ENCODE assay signal across 13 cellular contexts in genomic region chr6:20365456-20365855, GRCh38. TPM values are rescaled to one million over a fixed set of nuclear protein-coding genes. Genes with fewer than 3 reads are reported as not detected.
DNase-seq lines count a peak whose midpoint lies in the region; ATAC-seq, FAIRE-seq and TF ChIP-seq lines count a peak whose summit lies in the region.
"Had no signal": no experiment of that assay in that cellular context is flagged by ENCODE, and none has a peak within 500 bp of the region (broad histone marks: within the 10 kb centered on the region; RNA-seq: fewer than 3 reads in every experiment).

No MANE protein-coding gene starts in this region.

- H2AFZ ChIP-seq in GM12878 (ENCODE audit: control insufficient read depth, low read depth, low read length) (no peak overlapping the region), PC-3 (ENCODE audit: low read length) (no peak overlapping the region)

- no peaks in the 10 kb centered on the region for H3K27me3 ChIP-seq in GM12878 (replicated peaks in 1 of 2; ENCODE audit: control insufficient read depth in 2 of 2, insufficient read depth in 2 of 2, low read length in 1 of 2)
- peaks cover 15% of the 10 kb centered on the region; the same call in 1 of the 2 replicates for H3K27me3 ChIP-seq in PC-3 (ENCODE audit: low read length)

- H3K4me3 ChIP-seq in GM12878 (no peak overlapping the region), lower leg skin (ENCODE audit: low read depth, poor library complexity, severe bottlenecking) (no peak overlapping the region), PC-3 (ENCODE audit: low read length) (no peak overlapping the region)
- H3K4me3 ChIP-seq: smooth muscle cell had no signal

- H3K4me1 ChIP-seq in GM12878 (ENCODE audit: control insufficient read depth, insufficient read depth, low read length) (no peaks in the 10 kb centered on the region), PC-3 (ENCODE audit: insufficient read depth, low read length) (no peaks in the 10 kb centered on the region)

- H4K20me1 ChIP-seq in GM12878 (ENCODE audit: control insufficient read depth, insufficient read depth): no peaks in the 10 kb centered on the region
- no peaks in the 10 kb centered on the region for H4K20me1 ChIP-seq in PC-3 (ENCODE audit: low read length)

- H3K36me3 ChIP-seq in GM12878 (ENCODE audit: control insufficient read depth in 2 of 2, insufficient read depth in 2 of 2, low read length in 1 of 2): no peaks in the 10 kb centered on the region
- no peaks in the 10 kb centered on the region for H3K36me3 ChIP-seq in PC-3 (ENCODE audit: low read depth, low read length)

- DNase-seq in GM12878 (ENCODE audit: low read depth, low spot score) (peak; percentile 17), lower leg skin (ENCODE audit: low spot score in 2 of 2) (no peak), PC-3 (no peak), NCI-H1694 treated with DMSO at 0.1 percent for 48 hours (lab: John Stamatoyannopoulos, UW) (no peak), HCEC 1CT (no peak)
- DNase-seq: NCI-H187, T-helper 9 cell had no signal

- H3K4me2 ChIP-seq in GM12878 (ENCODE audit: control insufficient read depth, insufficient read depth) (no peak overlapping the region), PC-3 (ENCODE audit: low read length) (no peak overlapping the region)
- H3K4me2 ChIP-seq: smooth muscle cell had no signal

- intact Hi-C loops in GM12878 (cut with micrococcal nuclease; ENCODE audit: unreplicated experiment) (no loop called here), lower leg skin (cut with DNase I; ENCODE audit: low total_unique reads) (no loop called here), PC-3 (cut with micrococcal nuclease) (no loop called here)

- CTCF ChIA-PET in GM12878 (lab: Yijun Ruan, JAX) (interaction anchor here (0.8 to 1.7 kb wide), 5 partner anchors 9 to 165 kb away, joined by 3 to 6 read pairs (median 3); no protein-coding TSS in a partner anchor), PC-3 (lab: Charles Lee) (no interaction called here)

- TF ChIP-seq EP300 in GM12878 (IDR thresholded peaks at IDR 0.05; ENCODE audit: borderline replicate concordance in 1 of 2, control insufficient read depth in 1 of 2, low read depth in 2 of 2, low read length in 2 of 2): no peak

- BruUV-seq in GM12878 (replicated peaks; lab: Mats Ljungman, UMichigan) (no TSS peak), PC-3 (replicated peaks; lab: Mats Ljungman, UMichigan) (no TSS peak)

- H3K79me2 ChIP-seq in GM12878 (ENCODE audit: control insufficient read depth, insufficient read depth, low read length) (no peaks in the 10 kb centered on the region), PC-3 (ENCODE audit: low read length) (no peaks in the 10 kb centered on the region)

- no peak for FAIRE-seq in GM12878 (lab: Jason Lieb, UNC)
- FAIRE-seq: D721Med, keratinocyte had no signal

- H3K9me2 ChIP-seq in PC-3 (replicated peaks; ENCODE audit: low read length): no peaks in the 10 kb centered on the region

- TF ChIP-seq POLR2A in GM12878 (IDR thresholded peaks at IDR 0.05; ENCODE audit: low read depth, low read length) (no peak), lower leg skin (IDR thresholded peaks at IDR 0.05) (no peak)

- TF ChIP-seq RAD21 in GM12878 (IDR thresholded peaks at IDR 0.05; ENCODE audit: insufficient read depth, low read depth, low read length): no peak

- in situ Hi-C loops in GM12878 (cut with MboI): no loop called here

- POLR2A ChIA-PET in GM12878 (lab: Charles Lee) (interaction anchor here (0.6 to 1.9 kb wide), 6 partner anchors 38 to 389 kb away, joined by 3 to 9 read pairs (median 4); no protein-coding TSS in a partner anchor), PC-3 (lab: Charles Lee; ENCODE audit: unreplicated experiment) (no interaction called here)

- ATAC-seq in GM18517 (IDR thresholded peaks at IDR 0.05; ENCODE audit: unreplicated experiment): peak; percentile 84
- ATAC-seq in GM19468 (IDR thresholded peaks at IDR 0.05; ENCODE audit: extremely low read depth, unreplicated experiment): peak; percentile 69
- peak; percentile 83 for ATAC-seq in HG03354 (IDR thresholded peaks at IDR 0.05; ENCODE audit: poor library complexity, severe bottlenecking, unreplicated experiment)
- peak; percentile 92 for ATAC-seq in GM12878
- ATAC-seq in PC-3: no peak

- no peaks in the 10 kb centered on the region for H3F3A ChIP-seq in PC-3 (ENCODE audit: low read length, unreplicated experiment)

- H3K27ac ChIP-seq in GM12878 (ENCODE audit: control insufficient read depth, insufficient read depth) (no peak overlapping the region), PC-3 (ENCODE audit: low read length) (no peak overlapping the region)

- TF ChIP-seq CTCF in GM12878 (IDR thresholded peaks at IDR 0.05 in 2 of 3, conservative IDR thresholded peaks at IDR 0.05 in 1 of 3; ENCODE audit: control insufficient read depth in 2 of 3, extremely low read depth in 1 of 3, insufficient read depth in 1 of 3, low read depth in 3 of 3, low read length in 3 of 3) (no peak), lower leg skin (IDR thresholded peaks at IDR 0.05) (no peak), PC-3 (conservative IDR thresholded peaks at IDR 0.05; ENCODE audit: low read depth, low read length) (no peak)

- 33% methylated on average over 3 of the region's 3 CpGs for WGBS in GM12878 (ENCODE audit: insufficient coverage, insufficient replicate concordance, low lambda C conversion rate, missing lambda C conversion rate)
- WGBS in lower leg skin, 2 donors: 87 to 88% methylated on average over 3 of the region's 3 CpGs

- H3K9ac ChIP-seq in GM12878 (ENCODE audit: control insufficient read depth, insufficient read depth, low read length) (no peak overlapping the region), PC-3 (ENCODE audit: low read length) (no peak overlapping the region)

- SMC1A ChIA-PET in GM12878 (lab: Charles Lee; ENCODE audit: uncharacterized antibody, unreplicated experiment): interaction anchor here (0.7 to 2.3 kb wide), 12 partner anchors 11 to 169 kb away, joined by 3 to 11 read pairs (median 4); partner anchors contain the start of gene CDKAL1

- RAD21 ChIA-PET in GM12878 (lab: Charles Lee; ENCODE audit: unreplicated experiment): interaction anchor here (0.6 to 2.4 kb wide), 6 partner anchors 9 to 162 kb away, joined by 3 to 13 read pairs (median 4); no protein-coding TSS in a partner anchor

- no peaks in the 10 kb centered on the region for H3K9me3 ChIP-seq in GM12878 (replicated peaks; ENCODE audit: control insufficient read depth, insufficient read depth, low read length)
- no peaks in the 10 kb centered on the region for H3K9me3 ChIP-seq in PC-3 (ENCODE audit: low read length)

TF ChIP-seq in GM12878, 131 proteins besides CTCF, POLR2A, EP300 and RAD21:
- no peak for TF ChIP-seq BACH1 (IDR thresholded peaks at IDR 0.05; ENCODE audit: borderline replicate concordance)
- TF ChIP-seq ZNF24 (IDR thresholded peaks at IDR 0.05): peak; percentile 73; the same call in 1 of the 2 replicates

RNA-seq across cellular contexts. Expression of gene E2F3, which starts 36.2 kb away (rescaled TPM):
- 10.0 and 11.7 TPM in 2 replicates for total RNA-seq in GM12878 (2013; cell fraction: nucleolus; rRNA removed)
- 5.1 and 5.9 TPM in 2 replicates for total RNA-seq in GM12878 (2014; rRNA removed)
- 9.7 and 10.6 TPM in 2 replicates for total RNA-seq in GM12878 (2014; rRNA removed; fragmentation: Illumina TruSeq; extraction: Trizol)
- total RNA-seq in GM12878 (2021): 15.8 and 16.8 TPM in 2 replicates
- polyA plus RNA-seq in GM12878 (2011; ENCODE audit: low read depth): 4.3 TPM
- polyA plus RNA-seq in GM12878 (2011; rRNA removed): 15.0 and 15.7 TPM in 2 replicates
- 7.8 and 8.9 TPM in 2 replicates for polyA plus RNA-seq in GM12878 (2011; cell fraction: cytosol; rRNA removed)
- 18.4 and 23.8 TPM in 2 replicates for polyA plus RNA-seq in GM12878 (2011; cell fraction: nucleus; rRNA removed)
- 5.5 and 5.7 TPM in 2 replicates for polyA plus RNA-seq in GM12878 (2012)
- polyA plus RNA-seq in GM12878 (2014; fragmentation: Illumina TruSeq; extraction: Trizol): 16.3 and 19.8 TPM in 2 replicates
- 1 to 10 TPM; 5.3 to 6.6 TPM for polyA plus RNA-seq in GM12878 (2014; fragmentation: Nextera tagmentation; extraction: Ambion mirVana)
- 10.4 and 10.6 TPM in 2 replicates for polyA plus RNA-seq in GM12878 (2014; rRNA removed)
- polyA plus RNA-seq in GM12878 (2016; fragmentation: Nextera tagmentation; extraction: Ambion mirVana): 10 to 100 TPM; 10.7 to 12.0 TPM
- polyA minus RNA-seq in GM12878 (2011; rRNA and poly(A)+ RNA removed): 10.2 and 10.7 TPM in 2 replicates
- 4.5 and 6.0 TPM in 2 replicates for polyA minus RNA-seq in GM12878 (2011; cell fraction: cytosol; rRNA and poly(A)+ RNA removed)
- polyA minus RNA-seq in GM12878 (2011; cell fraction: nucleus; rRNA and poly(A)+ RNA removed): 5.1 and 8.8 TPM in 2 replicates
- total RNA-seq in lower leg skin: 1 to 10 TPM; 1.4 to 3.5 (median 2.0) TPM
- total RNA-seq in PC-3 (2014; rRNA removed): 8.8 and 10.8 TPM in 2 replicates
